11 cellular contexts compared by ENCODE assay signal in the genomic region with DNA sequence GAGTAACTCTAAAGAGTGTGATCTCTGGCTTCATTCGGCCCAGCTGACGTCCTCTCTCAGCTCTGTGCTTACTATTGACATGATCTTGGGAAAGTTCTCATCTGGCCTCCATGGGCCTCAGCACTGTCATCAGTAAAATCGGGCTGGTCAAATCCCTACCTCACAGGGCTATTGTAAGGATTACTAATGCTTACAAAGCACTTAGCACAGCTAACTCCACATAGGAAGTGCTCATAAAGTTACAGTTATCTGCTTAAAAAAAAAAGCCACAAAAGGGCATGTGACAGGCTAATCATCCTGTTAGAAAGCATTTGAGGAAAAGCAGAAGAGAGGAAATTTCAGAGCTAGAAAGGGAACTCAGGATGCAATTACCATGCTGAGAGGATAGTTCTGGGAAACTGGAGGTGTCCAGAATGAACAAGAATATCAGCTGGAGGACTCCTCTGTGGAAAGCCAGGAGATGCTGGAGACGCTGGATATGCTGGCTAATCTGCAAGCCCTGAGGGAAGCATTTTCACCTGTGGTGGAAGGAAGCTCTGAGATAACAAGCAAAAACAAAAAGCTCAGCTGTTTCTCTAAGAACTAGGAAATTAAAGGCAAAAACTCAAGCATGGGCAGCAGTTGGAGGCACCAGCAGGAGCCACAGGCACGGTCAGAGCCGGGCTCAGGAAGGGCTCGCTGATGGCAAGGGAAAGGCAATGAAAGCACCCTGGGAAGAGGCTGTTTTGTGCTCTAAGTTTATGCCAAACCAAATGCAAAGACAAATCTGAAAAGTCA. TPM values are rescaled to one million over a fixed set of nuclear protein-coding genes. Genes with fewer than 3 reads are reported as not detected.
DNase-seq lines count a peak whose midpoint lies in the region; ATAC-seq and TF ChIP-seq lines count a peak whose summit lies in the region.
"Had no signal": no experiment of that assay in that cellular context is flagged by ENCODE, and none has a peak within 500 bp of the region (broad histone marks: within the 10 kb centered on the region; RNA-seq: fewer than 3 reads in every experiment).

No MANE protein-coding gene starts in this region.

- H3K4me3 Mint-ChIP-seq in activated T-helper 2 cell treated with anti-CD3 and anti-CD28 coated beads, Interferon-gamma antibody, Interleukin-2, Interleukin-4, amounts not matched to agents 10 μg/mL and 5 μg/mL and 100 μg/mL, durations not matched to agents 14 hours and 24 hours and 36 hours (ENCODE audit: low read depth), result no peak overlapping the region
- H3K4me3 Mint-ChIP-seq: activated CD4-positive, alpha-beta memory T cell treated with anti-CD3 and anti-CD28 coated beads, Interleukin-2, amount 10 ng/mL, durations not matched to agents 7 days and 5 days had no signal

- peak; percentile 61 for ATAC-seq in sciatic nerve
- no peak for ATAC-seq in HG03025 (IDR thresholded peaks at IDR 0.05; ENCODE audit: low FRiP score, unreplicated experiment)
- ATAC-seq: activated naive CD4-positive, alpha-beta T cell treated with anti-CD3 and anti-CD28 coated beads, Interleukin-2, amount 50 U/mL, for 72 hours had no signal

- no peak overlapping the region for H3K4me3 ChIP-seq in HEK293 (ENCODE audit: low read depth, low read length)
- no peak overlapping the region for H3K4me3 ChIP-seq in fibroblast of mammary gland (ENCODE audit: control insufficient read depth, low read depth, low read length)
- H3K4me3 ChIP-seq: colonic mucosa had no signal

- intact Hi-C loops in sciatic nerve (cut with DNase I), result no loop called here
- intact Hi-C loops in activated T-helper 2 cell treated with anti-CD3 and anti-CD28 coated beads, Interferon-gamma antibody, Interleukin-2, Interleukin-4, amounts not matched to agents 10 μg/mL and 5 μg/mL and 100 μg/mL, durations not matched to agents 14 hours and 24 hours and 36 hours (cut with micrococcal nuclease), result no loop called here

- peaks cover 57% of the 10 kb centered on the region for H3K27me3 Mint-ChIP-seq in activated T-helper 2 cell treated with anti-CD3 and anti-CD28 coated beads, Interferon-gamma antibody, Interleukin-2, Interleukin-4, amounts not matched to agents 10 μg/mL and 5 μg/mL and 100 μg/mL, durations not matched to agents 14 hours and 24 hours and 36 hours (ENCODE audit: low read depth)

- peak; percentile 64 for DNase-seq in NOMO-1 treated with dmso at 0.1 percent for 144 hours (lab: John Stamatoyannopoulos, UW; ENCODE audit: unreplicated experiment)
- peak; percentile 32 for DNase-seq in fibroblast of mammary gland (ENCODE audit: low read depth)
- DNase-seq in sciatic nerve (ENCODE audit: low spot score), result no peak
- no peak for DNase-seq in activated CD8-positive, alpha-beta memory T cell treated with anti-CD3 and anti-CD28 coated beads, Interleukin-2, amount 50 U/mL, for 4 hours
- DNase-seq in activated T-helper 2 cell treated with anti-CD3 and anti-CD28 coated beads, Interferon-gamma antibody, Interleukin-2, Interleukin-4, amounts not matched to agents 10 μg/mL and 5 μg/mL and 100 μg/mL, durations not matched to agents 14 hours and 24 hours and 36 hours (ENCODE audit: low spot score), result no peak
- DNase-seq: activated CD4-positive, alpha-beta memory T cell treated with anti-CD3 and anti-CD28 coated beads, Interleukin-2, amount 10 ng/mL, durations not matched to agents 7 days and 5 days; colonic mucosa; NCI-H446 had no signal

- peak overlapping the region; percentile 3; the same call in 1 of the 2 replicates for H3K27ac ChIP-seq in HEK293 (ENCODE audit: extremely low read depth, low read depth, low read length)
- H3K27ac ChIP-seq: colonic mucosa had no signal

- no peaks in the 10 kb centered on the region for H3K36me3 Mint-ChIP-seq in activated T-helper 2 cell treated with anti-CD3 and anti-CD28 coated beads, Interferon-gamma antibody, Interleukin-2, Interleukin-4, amounts not matched to agents 10 μg/mL and 5 μg/mL and 100 μg/mL, durations not matched to agents 14 hours and 24 hours and 36 hours (ENCODE audit: low read depth)

- H3K27ac Mint-ChIP-seq in activated T-helper 2 cell treated with anti-CD3 and anti-CD28 coated beads, Interferon-gamma antibody, Interleukin-2, Interleukin-4, amounts not matched to agents 10 μg/mL and 5 μg/mL and 100 μg/mL, durations not matched to agents 14 hours and 24 hours and 36 hours, result no peak overlapping the region
- H3K27ac Mint-ChIP-seq: activated CD4-positive, alpha-beta memory T cell treated with anti-CD3 and anti-CD28 coated beads, Interleukin-2, amount 10 ng/mL, durations not matched to agents 7 days and 5 days had no signal

- TF ChIP-seq CTCF in HEK293 (tag by site-specific recombination; IDR thresholded peaks at IDR 0.05) (no peak), fibroblast of mammary gland (conservative IDR thresholded peaks at IDR 0.05; ENCODE audit: control insufficient read depth, insufficient read depth, low read depth, low read length) (no peak)

- no peaks in the 10 kb centered on the region for H3K36me3 ChIP-seq in HEK293 (ENCODE audit: control insufficient read depth in 2 of 2, insufficient read depth in 1 of 2, low read length in 2 of 2)
- H3K36me3 ChIP-seq: colonic mucosa had no signal

- H3K4me1 ChIP-seq in HEK293 (ENCODE audit: control insufficient read depth, insufficient read depth, low read length), result peaks cover 10% of the 10 kb centered on the region; the same call in 1 of the 2 replicates
- H3K4me1 ChIP-seq: colonic mucosa had no signal

- H3K4me1 Mint-ChIP-seq in activated T-helper 2 cell treated with anti-CD3 and anti-CD28 coated beads, Interferon-gamma antibody, Interleukin-2, Interleukin-4, amounts not matched to agents 10 μg/mL and 5 μg/mL and 100 μg/mL, durations not matched to agents 14 hours and 24 hours and 36 hours (ENCODE audit: low read depth), result peaks cover 3% of the 10 kb centered on the region

- no peaks in the 10 kb centered on the region for H3K9me3 ChIP-seq in HEK293 (ENCODE audit: control insufficient read depth, insufficient read depth, low read depth, low read length)
- H3K9me3 ChIP-seq: colonic mucosa had no signal

- H3K9me3 Mint-ChIP-seq in activated T-helper 2 cell treated with anti-CD3 and anti-CD28 coated beads, Interferon-gamma antibody, Interleukin-2, Interleukin-4, amounts not matched to agents 10 μg/mL and 5 μg/mL and 100 μg/mL, durations not matched to agents 14 hours and 24 hours and 36 hours, result no peaks in the 10 kb centered on the region
- H3K9me3 Mint-ChIP-seq: activated CD4-positive, alpha-beta memory T cell treated with anti-CD3 and anti-CD28 coated beads, Interleukin-2, amount 10 ng/mL, durations not matched to agents 7 days and 5 days; activated naive CD4-positive, alpha-beta T cell treated with anti-CD3 and anti-CD28 coated beads, Interleukin-2, amount 50 U/mL, for 72 hours had no signal

- POLR2A ChIA-PET in HEK293 (lab: Yijun Ruan, JAX), result no interaction called here

- CTCF ChIA-PET in HEK293 (lab: Yijun Ruan, JAX), result interaction anchor here (0.6 to 2.4 kb wide), 6 partner anchors 26 to 753 kb away, joined by 3 to 11 read pairs (median 3); no protein-coding TSS in a partner anchor

TF ChIP-seq in HEK293, 187 proteins besides CTCF, POLR2A, EP300 and RAD21 (continues in another document):
- TF ChIP-seq YY2 (tag by site-specific recombination; IDR thresholded peaks at IDR 0.05), result no peak
- TF ChIP-seq ZIC2 (tag by site-specific recombination; IDR thresholded peaks at IDR 0.05), result peak; percentile 92
- no peak for TF ChIP-seq ZNF221 (tag by site-specific recombination; IDR thresholded peaks at IDR 0.05; ENCODE audit: borderline replicate concordance)
- TF ChIP-seq GLIS1 (tag by site-specific recombination; IDR thresholded peaks at IDR 0.05), result 0 out of 2 replicates have a peak, but pooled peaks have one; percentile 23
- 0 out of 2 replicates have a peak, but pooled peaks have one; percentile 8 for TF ChIP-seq ZNF184 (tag by site-specific recombination; IDR thresholded peaks at IDR 0.05)
- TF ChIP-seq, protein P1, sequence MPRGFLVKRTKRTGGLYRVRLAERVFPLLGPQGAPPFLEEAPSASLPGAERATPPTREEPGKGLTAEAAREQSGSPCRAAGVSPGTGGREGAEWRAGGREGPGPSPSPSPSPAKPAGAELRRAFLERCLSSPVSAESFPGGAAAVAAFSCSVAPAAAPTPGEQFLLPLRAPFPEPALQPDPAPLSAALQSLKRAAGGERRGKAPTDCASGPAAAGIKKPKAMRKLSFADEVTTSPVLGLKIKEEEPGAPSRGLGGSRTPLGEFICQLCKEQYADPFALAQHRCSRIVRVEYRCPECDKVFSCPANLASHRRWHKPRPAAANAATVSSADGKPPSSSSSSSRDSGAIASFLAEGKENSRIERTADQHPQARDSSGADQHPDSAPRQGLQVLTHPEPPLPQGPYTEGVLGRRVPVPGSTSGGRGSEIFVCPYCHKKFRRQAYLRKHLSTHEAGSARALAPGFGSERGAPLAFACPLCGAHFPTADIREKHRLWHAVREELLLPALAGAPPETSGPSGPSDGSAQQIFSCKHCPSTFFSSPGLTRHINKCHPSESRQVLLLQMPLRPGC (tag by site-specific recombination; IDR thresholded peaks at IDR 0.05), result no peak
- TF ChIP-seq KLF9 (tag by site-specific recombination; IDR thresholded peaks at IDR 0.05; ENCODE audit: low read depth), result no peak
- peak; percentile 36; the same call in 1 of the 2 replicates for TF ChIP-seq FEZF1 (tag by site-specific recombination; IDR thresholded peaks at IDR 0.05)
- peak; percentile 83 for TF ChIP-seq TRIM28 (IDR thresholded peaks at IDR 0.05; ENCODE audit: borderline replicate concordance, low read length)
- TF ChIP-seq, protein P2, sequence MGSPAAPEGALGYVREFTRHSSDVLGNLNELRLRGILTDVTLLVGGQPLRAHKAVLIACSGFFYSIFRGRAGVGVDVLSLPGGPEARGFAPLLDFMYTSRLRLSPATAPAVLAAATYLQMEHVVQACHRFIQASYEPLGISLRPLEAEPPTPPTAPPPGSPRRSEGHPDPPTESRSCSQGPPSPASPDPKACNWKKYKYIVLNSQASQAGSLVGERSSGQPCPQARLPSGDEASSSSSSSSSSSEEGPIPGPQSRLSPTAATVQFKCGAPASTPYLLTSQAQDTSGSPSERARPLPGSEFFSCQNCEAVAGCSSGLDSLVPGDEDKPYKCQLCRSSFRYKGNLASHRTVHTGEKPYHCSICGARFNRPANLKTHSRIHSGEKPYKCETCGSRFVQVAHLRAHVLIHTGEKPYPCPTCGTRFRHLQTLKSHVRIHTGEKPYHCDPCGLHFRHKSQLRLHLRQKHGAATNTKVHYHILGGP (tag by site-specific recombination; IDR thresholded peaks at IDR 0.05), result peak; percentile 7; the same call in 1 of the 2 replicates

RNA-seq across cellular contexts. Expression of a gene that starts 4.4 kb away (rescaled TPM):
- total RNA-seq in sciatic nerve, result 3.2 TPM
- total RNA-seq in activated T-helper 2 cell treated with anti-CD3 and anti-CD28 coated beads, Interferon-gamma antibody, Interleukin-2, Interleukin-4, amounts not matched to agents 10 μg/mL and 5 μg/mL and 100 μg/mL, durations not matched to agents 14 hours and 24 hours and 36 hours, result not detected in 2 replicates
- total RNA-seq: activated CD4-positive, alpha-beta memory T cell treated with anti-CD3 and anti-CD28 coated beads, Interleukin-2, amount 10 ng/mL, durations not matched to agents 7 days and 5 days; activated naive CD4-positive, alpha-beta T cell treated with anti-CD3 and anti-CD28 coated beads, Interleukin-2, amount 50 U/mL, for 72 hours had no signal

RNA-seq across cellular contexts. Expression of a gene that starts 37.6 kb away (rescaled TPM):
- 33.2 TPM for total RNA-seq in sciatic nerve
- not detected in 2 replicates for total RNA-seq in activated T-helper 2 cell treated with anti-CD3 and anti-CD28 coated beads, Interferon-gamma antibody, Interleukin-2, Interleukin-4, amounts not matched to agents 10 μg/mL and 5 μg/mL and 100 μg/mL, durations not matched to agents 14 hours and 24 hours and 36 hours
- total RNA-seq: activated CD4-positive, alpha-beta memory T cell treated with anti-CD3 and anti-CD28 coated beads, Interleukin-2, amount 10 ng/mL, durations not matched to agents 7 days and 5 days; activated naive CD4-positive, alpha-beta T cell treated with anti-CD3 and anti-CD28 coated beads, Interleukin-2, amount 50 U/mL, for 72 hours had no signal

RNA-seq across cellular contexts. Expression of a gene that starts 37.7 kb away (rescaled TPM):
- 8.0 TPM for total RNA-seq in sciatic nerve
- 0.37 and 0.41 TPM in 2 replicates for total RNA-seq in activated T-helper 2 cell treated with anti-CD3 and anti-CD28 coated beads, Interferon-gamma antibody, Interleukin-2, Interleukin-4, amounts not matched to agents 10 μg/mL and 5 μg/mL and 100 μg/mL, durations not matched to agents 14 hours and 24 hours and 36 hours

Comparison
In these comparisons a context has a peak if more than half of its experiments do, and no peak if none do; other contexts are left out.
1. DNase-seq: peak in NOMO-1 treated with dmso at 0.1 percent for 144 hours (single experiment) and fibroblast of mammary gland (single experiment); none in sciatic nerve (single experiment), activated CD8-positive, alpha-beta memory T cell treated with anti-CD3 and anti-CD28 coated beads, Interleukin-2, amount 50 U/mL, for 4 hours (single experiment) and activated T-helper 2 cell treated with anti-CD3 and anti-CD28 coated beads, Interferon-gamma antibody, Interleukin-2, Interleukin-4, amounts not matched to agents 10 μg/mL and 5 μg/mL and 100 μg/mL, durations not matched to agents 14 hours and 24 hours and 36 hours (single experiment).
2. RNA of a gene that starts 37.6 kb away (total RNA-seq): 33.2 TPM in sciatic nerve (single experiment); not detected in activated T-helper 2 cell treated with anti-CD3 and anti-CD28 coated beads, Interferon-gamma antibody, Interleukin-2, Interleukin-4, amounts not matched to agents 10 μg/mL and 5 μg/mL and 100 μg/mL, durations not matched to agents 14 hours and 24 hours and 36 hours; every median in the first group is over 10 times any median in the second.